Comparison of ENCODE assay signal across 12 cellular contexts in the genomic region with DNA sequence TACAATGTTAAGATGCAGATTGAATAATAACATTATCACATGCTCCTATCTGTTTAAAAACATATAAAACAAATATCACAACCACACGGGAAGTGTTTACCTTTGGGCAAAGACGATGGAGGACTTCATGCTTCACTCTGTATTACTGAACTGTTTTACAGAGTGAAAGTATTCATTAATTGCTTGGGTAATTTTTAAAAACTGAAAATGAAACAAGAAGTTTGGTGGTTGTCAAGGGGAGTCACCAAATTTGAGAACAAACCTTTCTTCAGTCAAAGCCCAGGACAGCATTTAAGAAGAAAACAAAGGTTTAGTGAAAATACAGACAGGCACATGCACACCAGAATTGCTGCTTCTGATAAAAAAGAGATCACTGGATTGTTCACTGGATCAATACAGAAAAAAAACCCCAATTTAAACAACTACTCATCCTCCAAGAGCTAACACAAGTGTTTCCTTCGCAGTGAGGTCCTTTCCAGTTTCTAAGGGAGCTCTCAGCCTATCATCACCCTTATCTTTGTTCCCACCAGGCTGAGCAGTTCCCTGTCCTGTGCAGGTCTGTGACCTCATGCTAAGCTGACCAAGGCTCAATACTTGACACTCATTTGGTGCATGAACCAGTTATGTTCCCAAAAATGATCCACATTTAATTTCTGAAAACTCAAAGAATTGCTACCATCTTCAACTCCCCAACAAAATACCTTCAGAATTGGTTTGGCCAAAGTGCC. TPM values are rescaled to one million over a fixed set of nuclear protein-coding genes. Genes with fewer than 3 reads are reported as not detected.
DNase-seq lines count a peak whose midpoint lies in the region; ATAC-seq, FAIRE-seq and TF ChIP-seq lines count a peak whose summit lies in the region.
"Had no signal": no experiment of that assay in that cellular context is flagged by ENCODE, and none has a peak within 500 bp of the region (broad histone marks: within the 10 kb centered on the region; RNA-seq: fewer than 3 reads in every experiment).

No MANE protein-coding gene starts in this region.

- H3K36me3 ChIP-seq in left ventricle myocardium inferior (peaks cover 43% of the 10 kb centered on the region), transverse colon (peaks cover 0 to 5% (median 0%) of the 10 kb centered on the region in 4 donors)

- no peak for TF ChIP-seq CTCF in activated B cell treated with CpG ODN at 0.5 μM for 24 hours (IDR thresholded peaks at IDR 0.05)
- no peak for TF ChIP-seq CTCF in D721Med (IDR thresholded peaks at IDR 0.05; ENCODE audit: insufficient read depth, missing control alignments)
- no peak for TF ChIP-seq CTCF in left ventricle myocardium inferior (IDR thresholded peaks at IDR 0.05; ENCODE audit: borderline replicate concordance)
- no peak for TF ChIP-seq CTCF in transverse colon (IDR thresholded peaks at IDR 0.05)

- intact Hi-C loops in activated B cell treated with CpG ODN at 0.5 μM for 24 hours (cut with micrococcal nuclease) = loop anchor here (1.0 kb wide), 2 partner anchors 8 to 250 kb away; a partner anchor contains a TSS
- intact Hi-C loops in left ventricle myocardium inferior (cut with micrococcal nuclease) = no loop called here
- intact Hi-C loops in transverse colon (cut with DNase I; ENCODE audit: low total_unique reads) = no loop called here

- FAIRE-seq in GM12892 (lab: Jason Lieb, UNC) (peak; percentile 70), D721Med (lab: Jason Lieb, UNC) (no peak)
- FAIRE-seq: astrocyte had no signal

- no peak for TF ChIP-seq EP300 in transverse colon (IDR thresholded peaks at IDR 0.05; ENCODE audit: low read depth)

- no peak overlapping the region for H3K4me3 ChIP-seq in left ventricle myocardium inferior
- H3K4me3 ChIP-seq in transverse colon = no peak overlapping the region

- H3K27ac Mint-ChIP-seq in activated B cell treated with CpG ODN at 0.5 μM for 24 hours = peak overlapping the region; percentile 86

- H3K27me3 ChIP-seq in left ventricle myocardium inferior (ENCODE audit: low read depth) (no peaks in the 10 kb centered on the region), transverse colon (no peaks in the 10 kb centered on the region)

- no peaks in the 10 kb centered on the region for H3K9me3 Mint-ChIP-seq in activated B cell treated with CpG ODN at 0.5 μM for 24 hours

- H3K4me1 Mint-ChIP-seq in activated B cell treated with CpG ODN at 0.5 μM for 24 hours = peaks cover 72% of the 10 kb centered on the region

- peaks cover 63% of the 10 kb centered on the region for H3K36me3 Mint-ChIP-seq in activated B cell treated with CpG ODN at 0.5 μM for 24 hours (ENCODE audit: low read depth)

- H3K27me3 Mint-ChIP-seq in activated B cell treated with CpG ODN at 0.5 μM for 24 hours = no peaks in the 10 kb centered on the region

- peaks cover 41% of the 10 kb centered on the region for H3K4me1 ChIP-seq in left ventricle myocardium inferior
- peaks cover 0 to 28% (median 13%) of the 10 kb centered on the region in 4 donors for H3K4me1 ChIP-seq in transverse colon

- H3K9me3 ChIP-seq in left ventricle myocardium inferior (replicated peaks) (no peaks in the 10 kb centered on the region), transverse colon (no peaks in the 10 kb centered on the region)

- ATAC-seq in GM19395 (IDR thresholded peaks at IDR 0.05; ENCODE audit: unreplicated experiment) = peak; percentile 93
- peak; percentile 85 for ATAC-seq in HG02981 (IDR thresholded peaks at IDR 0.05; ENCODE audit: unreplicated experiment)
- ATAC-seq in activated B cell treated with CpG ODN at 0.5 μM for 24 hours (ENCODE audit: low read depth) = peak; percentile 81

- DNase-seq in GM12892 (ENCODE audit: insufficient read length) (no peak), activated B cell treated with CpG ODN at 0.5 μM for 24 hours (no peak), D721Med (ENCODE audit: insufficient read length, low spot score) (no peak), left ventricle myocardium inferior (no peak), GM03348 (ENCODE audit: low spot score) (no peak), transverse colon (no peak)
- DNase-seq: NCI-H82; stimulated activated CD4-positive, alpha-beta T cell treated with anti-CD3 and anti-CD28 coated beads, Interleukin-2, amount 100 ng/mL, for 24 hours had no signal

- WGBS in transverse colon (ENCODE audit: low coverage in 1 of 2), 2 donors = 50 to 66% methylated on average over 2 to 3 of the region's 3 CpGs

- H3K27ac ChIP-seq in left ventricle myocardium inferior (replicated peaks) (no peak overlapping the region), transverse colon (no peak overlapping the region)
- H3K27ac ChIP-seq: HL-60 had no signal

- POLR2A ChIA-PET in activated B cell treated with CpG ODN at 0.5 μM for 24 hours (lab: Charles Lee) = interaction anchor here (0.6 to 1.7 kb wide), 3 partner anchors 9 to 617 kb away, joined by 4 to 6 read pairs (median 5); a partner anchor contains a TSS

- in situ Hi-C loops in transverse colon (cut with MboI; ENCODE audit: low pct_ligation_motif_present in 1 of 4, low pct_unique_long_range_greater_than_20kb in 1 of 4, low sequenced_read_pairs in 3 of 4) = loop anchor here in 1 of 4 donors (25.0 kb wide), 1 partner anchor 283 kb away; no protein-coding TSS in a partner anchor

- CTCF ChIA-PET in activated B cell treated with CpG ODN at 0.5 μM for 24 hours (lab: Charles Lee) = no interaction called here

- TF ChIP-seq POLR2A in GM12892 (IDR thresholded peaks at IDR 0.05; ENCODE audit: low read depth, low read length) (no peak), transverse colon (IDR thresholded peaks at IDR 0.05) (no peak)

- peak overlapping the region; percentile 29 for H3K4me3 Mint-ChIP-seq in activated B cell treated with CpG ODN at 0.5 μM for 24 hours

RNA-seq across cellular contexts. Expression of a gene that starts 8.8 kb away (rescaled TPM):
- 12.1 TPM for polyA plus RNA-seq in GM12892 (2012; ENCODE audit: missing spikeins)
- total RNA-seq in activated B cell treated with CpG ODN at 0.5 μM for 24 hours (104 and 128 TPM in 2 replicates), left ventricle myocardium inferior (16.4 TPM), transverse colon (100 to 1,000 TPM in 1 of 4 donors, 10 to 100 TPM in 3; 20.9 to 105 (median 83.9) TPM)
